In genomic region chr6:11318835-11319813, GRCh38 we compare ENCODE assay signal across 9 cellular contexts.
A peak's percentile ranks its signal among the peaks of the same experiment; 100 is the strongest.
DNase-seq lines count a peak whose midpoint lies in the region; ATAC-seq, FAIRE-seq and TF ChIP-seq lines count a peak whose summit lies in the region.
"Had no signal": no experiment of that assay in that cellular context is flagged by ENCODE, and none has a peak within 500 bp of the region (broad histone marks: within the 10 kb centered on the region; RNA-seq: fewer than 3 reads in every experiment).

No MANE protein-coding gene starts in this region.

- no peak overlapping the region for H2AFZ ChIP-seq in keratinocyte (ENCODE audit: control insufficient read depth, low read length)

- intact Hi-C loops in activated CD4-positive, alpha-beta T cell treated with anti-CD3 and anti-CD28 coated beads, Interleukin-2, amount 10 ng/mL, durations not matched to agents 24 days and 14 days (cut with micrococcal nuclease), result loop anchor here (1.0 kb wide), 2 partner anchors 47 to 141 kb away; no protein-coding TSS in a partner anchor
- intact Hi-C loops in activated T-helper 2 cell treated with anti-CD3 and anti-CD28 coated beads, Interferon-gamma antibody, Interleukin-2, Interleukin-4, amounts not matched to agents 10 μg/mL and 5 μg/mL and 100 μg/mL, durations not matched to agents 14 hours and 24 hours and 36 hours (cut with micrococcal nuclease), result no loop called here

- no peaks in the 10 kb centered on the region for H3K27me3 ChIP-seq in keratinocyte (ENCODE audit: control insufficient read depth, extremely low read depth, insufficient read depth, low read length)

- peak overlapping the region; percentile 17 for H3K4me2 ChIP-seq in keratinocyte (ENCODE audit: control insufficient read depth, extremely low read depth, insufficient read depth, low read depth, low read length)

- no peaks in the 10 kb centered on the region for H3K9me1 ChIP-seq in keratinocyte (ENCODE audit: control insufficient read depth, extremely low read depth, insufficient read depth, low read length)

- peak overlapping the region; percentile 89 for H3K27ac ChIP-seq in keratinocyte (ENCODE audit: control insufficient read depth, insufficient read depth, low read length)

- peak overlapping the region; percentile 3 for H3K4me3 Mint-ChIP-seq in activated CD4-positive, alpha-beta T cell treated with anti-CD3 and anti-CD28 coated beads, Interleukin-2, amount 10 ng/mL, durations not matched to agents 24 days and 14 days
- no peak overlapping the region for H3K4me3 Mint-ChIP-seq in activated T-helper 2 cell treated with anti-CD3 and anti-CD28 coated beads, Interferon-gamma antibody, Interleukin-2, Interleukin-4, amounts not matched to agents 10 μg/mL and 5 μg/mL and 100 μg/mL, durations not matched to agents 14 hours and 24 hours and 36 hours (ENCODE audit: low read depth)
- peak overlapping the region; percentile 2 to 55 for H3K4me3 Mint-ChIP-seq in stimulated activated naive CD8-positive, alpha-beta T cell treated with anti-CD3 and anti-CD28 coated beads, Interleukin-15, amount 100 ng/mL, for 72 hours
- H3K4me3 Mint-ChIP-seq in mesothelial cell of epicardium, result no peak overlapping the region

- peaks cover 4% of the 10 kb centered on the region for H3K9me3 Mint-ChIP-seq in activated CD4-positive, alpha-beta T cell treated with anti-CD3 and anti-CD28 coated beads, Interleukin-2, amount 10 ng/mL, durations not matched to agents 24 days and 14 days
- H3K9me3 Mint-ChIP-seq in activated T-helper 2 cell treated with anti-CD3 and anti-CD28 coated beads, Interferon-gamma antibody, Interleukin-2, Interleukin-4, amounts not matched to agents 10 μg/mL and 5 μg/mL and 100 μg/mL, durations not matched to agents 14 hours and 24 hours and 36 hours, result no peaks in the 10 kb centered on the region
- H3K9me3 Mint-ChIP-seq in stimulated activated naive CD8-positive, alpha-beta T cell treated with anti-CD3 and anti-CD28 coated beads, Interleukin-15, amount 100 ng/mL, for 72 hours, result peaks cover 0 to 5% of the 10 kb centered on the region in 2 donors
- H3K9me3 Mint-ChIP-seq in mesothelial cell of epicardium, result no peaks in the 10 kb centered on the region

- peaks cover 38% of the 10 kb centered on the region for H3K4me1 ChIP-seq in keratinocyte (ENCODE audit: control insufficient read depth, extremely low read depth, insufficient read depth, low read length)

- peak overlapping the region; percentile 60 for H3K9ac ChIP-seq in keratinocyte (ENCODE audit: control insufficient read depth, extremely low read depth, insufficient read depth, low read length)

- no peak for DNase-seq in activated CD4-positive, alpha-beta T cell treated with anti-CD3 and anti-CD28 coated beads, Interleukin-2, amount 10 ng/mL, durations not matched to agents 24 days and 14 days
- no peak for DNase-seq in activated CD4-positive, alpha-beta T cell treated with anti-CD3 and anti-CD28 coated beads, Interleukin-2, amount 50 U/mL, for 4 hours
- no peak for DNase-seq in activated T-helper 2 cell treated with anti-CD3 and anti-CD28 coated beads, Interferon-gamma antibody, Interleukin-2, Interleukin-4, amounts not matched to agents 10 μg/mL and 5 μg/mL and 100 μg/mL, durations not matched to agents 14 hours and 24 hours and 36 hours (ENCODE audit: low spot score)
- DNase-seq in keratinocyte (ENCODE audit: low read depth, low spot score) (no peak), mesothelial cell of epicardium (ENCODE audit: low spot score in 2 of 2, unreplicated experiment in 2 of 2) (no peak), NCI-H1048 (lab: John Stamatoyannopoulos, UW) (no peak), NCI-H510A treated with DMSO at 0.1 percent for 48 hours (lab: John Stamatoyannopoulos, UW) (no peak)
- no peak for DNase-seq in stimulated activated naive CD8-positive, alpha-beta T cell treated with anti-CD3 and anti-CD28 coated beads, Interleukin-15, amount 100 ng/mL, for 72 hours
- DNase-seq: NCI-H2171 had no signal

- peak overlapping the region; percentile 81 for H3K27ac Mint-ChIP-seq in activated CD4-positive, alpha-beta T cell treated with anti-CD3 and anti-CD28 coated beads, Interleukin-2, amount 10 ng/mL, durations not matched to agents 24 days and 14 days
- peak overlapping the region; percentile 44 for H3K27ac Mint-ChIP-seq in activated T-helper 2 cell treated with anti-CD3 and anti-CD28 coated beads, Interferon-gamma antibody, Interleukin-2, Interleukin-4, amounts not matched to agents 10 μg/mL and 5 μg/mL and 100 μg/mL, durations not matched to agents 14 hours and 24 hours and 36 hours
- H3K27ac Mint-ChIP-seq in stimulated activated naive CD8-positive, alpha-beta T cell treated with anti-CD3 and anti-CD28 coated beads, Interleukin-15, amount 100 ng/mL, for 72 hours, result peak overlapping the region; percentile 55 to 94
- H3K27ac Mint-ChIP-seq in mesothelial cell of epicardium, result no peak overlapping the region

- no peaks in the 10 kb centered on the region for H3K9me3 ChIP-seq in keratinocyte (ENCODE audit: control insufficient read depth, low read depth, low read length)

- no peaks in the 10 kb centered on the region for H3K36me3 ChIP-seq in keratinocyte (ENCODE audit: control insufficient read depth in 2 of 2, extremely low read depth in 1 of 2, insufficient read depth in 2 of 2, low read length in 2 of 2)

- H3K4me1 Mint-ChIP-seq in activated CD4-positive, alpha-beta T cell treated with anti-CD3 and anti-CD28 coated beads, Interleukin-2, amount 10 ng/mL, durations not matched to agents 24 days and 14 days, result peaks cover 62% of the 10 kb centered on the region
- peaks cover 55% of the 10 kb centered on the region for H3K4me1 Mint-ChIP-seq in activated T-helper 2 cell treated with anti-CD3 and anti-CD28 coated beads, Interferon-gamma antibody, Interleukin-2, Interleukin-4, amounts not matched to agents 10 μg/mL and 5 μg/mL and 100 μg/mL, durations not matched to agents 14 hours and 24 hours and 36 hours (ENCODE audit: low read depth)
- H3K4me1 Mint-ChIP-seq in stimulated activated naive CD8-positive, alpha-beta T cell treated with anti-CD3 and anti-CD28 coated beads, Interleukin-15, amount 100 ng/mL, for 72 hours, result peaks cover 71% of the 10 kb centered on the region
- H3K4me1 Mint-ChIP-seq in mesothelial cell of epicardium, result peaks cover 17% of the 10 kb centered on the region

- H3K4me3 ChIP-seq in keratinocyte (ENCODE audit: control insufficient read depth in 2 of 3, extremely low read depth in 1 of 3, insufficient read depth in 2 of 3, low read depth in 1 of 3, low read length in 3 of 3), result no peak overlapping the region

- H3K36me3 Mint-ChIP-seq in activated CD4-positive, alpha-beta T cell treated with anti-CD3 and anti-CD28 coated beads, Interleukin-2, amount 10 ng/mL, durations not matched to agents 24 days and 14 days (ENCODE audit: low read depth), result peaks cover 54% of the 10 kb centered on the region
- H3K36me3 Mint-ChIP-seq in activated T-helper 2 cell treated with anti-CD3 and anti-CD28 coated beads, Interferon-gamma antibody, Interleukin-2, Interleukin-4, amounts not matched to agents 10 μg/mL and 5 μg/mL and 100 μg/mL, durations not matched to agents 14 hours and 24 hours and 36 hours (ENCODE audit: low read depth), result peaks cover 72% of the 10 kb centered on the region
- H3K36me3 Mint-ChIP-seq in mesothelial cell of epicardium, result no peaks in the 10 kb centered on the region

- no peak for FAIRE-seq in keratinocyte (lab: Jason Lieb, UNC)

- H4K20me1 ChIP-seq in keratinocyte (ENCODE audit: control insufficient read depth, extremely low read depth, insufficient read depth, low read length), result no peaks in the 10 kb centered on the region

- H3K79me2 ChIP-seq in keratinocyte (ENCODE audit: control insufficient read depth, insufficient read depth, low read length), result no peaks in the 10 kb centered on the region

- TF ChIP-seq CTCF in keratinocyte (optimal IDR thresholded peaks at IDR 0.05 in 1 of 3, IDR thresholded peaks at IDR 0.05 in 1 of 3, conservative IDR thresholded peaks at IDR 0.05 in 1 of 3; ENCODE audit: extremely low read depth in 1 of 3, insufficient read depth in 2 of 3, low read length in 3 of 3), result no peak
- no peak for TF ChIP-seq CTCF in mesothelial cell of epicardium (IDR thresholded peaks at IDR 0.05; ENCODE audit: unreplicated experiment)

- no peak for ATAC-seq in stimulated activated naive CD8-positive, alpha-beta T cell treated with anti-CD3 and anti-CD28 coated beads, Interleukin-15, amount 100 ng/mL, for 72 hours

- no peaks in the 10 kb centered on the region for H3K27me3 Mint-ChIP-seq in activated CD4-positive, alpha-beta T cell treated with anti-CD3 and anti-CD28 coated beads, Interleukin-2, amount 10 ng/mL, durations not matched to agents 24 days and 14 days
- no peaks in the 10 kb centered on the region for H3K27me3 Mint-ChIP-seq in activated T-helper 2 cell treated with anti-CD3 and anti-CD28 coated beads, Interferon-gamma antibody, Interleukin-2, Interleukin-4, amounts not matched to agents 10 μg/mL and 5 μg/mL and 100 μg/mL, durations not matched to agents 14 hours and 24 hours and 36 hours (ENCODE audit: low read depth)
- H3K27me3 Mint-ChIP-seq in stimulated activated naive CD8-positive, alpha-beta T cell treated with anti-CD3 and anti-CD28 coated beads, Interleukin-15, amount 100 ng/mL, for 72 hours, result no peaks in the 10 kb centered on the region
- H3K27me3 Mint-ChIP-seq in mesothelial cell of epicardium (ENCODE audit: low read depth), result no peaks in the 10 kb centered on the region

- dilution Hi-C loops in keratinocyte (cut with MboI; ENCODE audit: extremely low pct_ligation_motif_present, low sequenced_read_pairs), result no loop called here

Comparison
In these comparisons a context has a peak if more than half of its experiments do, and no peak if none do; other contexts are left out.
1. H3K4me3 Mint-ChIP-seq: peak in activated CD4-positive, alpha-beta T cell treated with anti-CD3 and anti-CD28 coated beads, Interleukin-2, amount 10 ng/mL, durations not matched to agents 24 days and 14 days (single experiment) and stimulated activated naive CD8-positive, alpha-beta T cell treated with anti-CD3 and anti-CD28 coated beads, Interleukin-15, amount 100 ng/mL, for 72 hours (2 of 2); none in activated T-helper 2 cell treated with anti-CD3 and anti-CD28 coated beads, Interferon-gamma antibody, Interleukin-2, Interleukin-4, amounts not matched to agents 10 μg/mL and 5 μg/mL and 100 μg/mL, durations not matched to agents 14 hours and 24 hours and 36 hours (single experiment) and mesothelial cell of epicardium (single experiment).